Comparison of ENCODE assay signal across 10 cellular contexts in the genomic region with DNA sequence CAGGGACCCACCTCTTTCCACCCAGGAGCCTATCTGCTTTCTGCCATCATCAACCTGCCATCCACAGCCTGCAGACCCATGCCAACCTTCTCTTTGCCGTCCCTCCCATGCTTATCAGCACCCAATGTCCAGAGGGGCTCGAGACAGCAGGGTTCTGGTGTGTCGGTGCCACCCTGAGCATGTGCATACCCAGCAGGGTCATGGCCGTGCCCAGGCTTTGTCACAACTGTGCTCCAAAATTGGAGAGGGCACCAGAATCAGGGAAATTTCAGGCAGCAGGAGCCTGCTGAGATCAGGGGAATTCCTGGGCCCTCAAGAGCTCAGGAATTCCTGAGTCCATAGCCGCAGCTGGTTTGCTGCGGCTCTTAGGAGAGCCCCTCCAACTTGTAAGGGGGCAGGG.
"Had no signal": no experiment of that assay in that cellular context is flagged by ENCODE, and none has a peak within 500 bp of the region (broad histone marks: within the 10 kb centered on the region; RNA-seq: fewer than 3 reads in every experiment).

No MANE protein-coding gene starts in this region.

- H3K4me3 Mint-ChIP-seq: HFFc6, IgD-negative memory B cell had no signal

- H3K27ac Mint-ChIP-seq: HFFc6, IgD-negative memory B cell had no signal

- H3K9ac ChIP-seq: GM23248 had no signal

- H3K36me3 ChIP-seq: HAP-1 had no signal

- H3K27ac ChIP-seq: GM23248, HL-60 had no signal

- H3K4me1 ChIP-seq: HAP-1 had no signal

- ATAC-seq: HCT116, HepG2 had no signal

- H3K27me3 Mint-ChIP-seq: IgD-negative memory B cell had no signal

- DNase-seq: GM23248, GOT3, H7, HFFc6, KBM-7 had no signal

- H3K4me1 Mint-ChIP-seq: IgD-negative memory B cell had no signal

- H2AFZ ChIP-seq: GM23248 had no signal

- H3K4me3 ChIP-seq: GM23248, HAP-1 had no signal

- H3K36me3 Mint-ChIP-seq: IgD-negative memory B cell had no signal

- H3K9me3 ChIP-seq: HAP-1 had no signal
